8 cellular contexts compared by ENCODE assay signal in genomic region chr10:96165726-96166125, GRCh38.
"Had no signal": no experiment of that assay in that cellular context is flagged by ENCODE, and none has a peak within 500 bp of the region (broad histone marks: within the 10 kb centered on the region; RNA-seq: fewer than 3 reads in every experiment).

No MANE protein-coding gene starts in this region.

- DNase-seq: GM23248, H9, HCEC 1CT, IMR-90 had no signal

- H3K4me3 ChIP-seq: GM23248, K562 had no signal

- H3K9ac ChIP-seq: GM23248 had no signal

- H3K4me1 Mint-ChIP-seq: H9 had no signal

- ATAC-seq: K562 had no signal

- H3K27ac ChIP-seq: GM23248, HL-60 had no signal

- FAIRE-seq: H1, H54, K562 had no signal

- H2AFZ ChIP-seq: GM23248 had no signal

- H3K4me3 Mint-ChIP-seq: H9 had no signal
